Comparison of ENCODE assay signal across 24 cellular contexts in the genomic region with DNA sequence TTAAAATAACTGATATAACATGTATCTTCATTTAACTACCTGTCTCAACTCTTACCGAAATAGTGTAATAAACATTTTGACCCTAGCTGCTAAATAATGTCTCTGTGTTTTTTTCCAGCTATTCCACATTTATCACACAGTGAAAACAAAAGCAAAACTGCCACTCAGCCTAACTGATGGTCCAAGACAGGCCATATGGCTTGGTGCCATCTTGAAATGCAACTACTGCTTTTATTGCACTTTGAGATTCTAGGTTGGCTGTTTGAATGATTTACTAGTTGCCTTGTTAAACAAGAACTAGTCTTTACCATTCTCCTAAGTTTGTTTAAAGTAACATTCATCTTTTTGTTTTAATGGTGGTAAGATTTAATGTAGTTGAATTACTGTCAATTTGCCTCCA.
"Had no signal": no experiment of that assay in that cellular context is flagged by ENCODE, and none has a peak within 500 bp of the region (broad histone marks: within the 10 kb centered on the region; RNA-seq: fewer than 3 reads in every experiment).

No MANE protein-coding gene starts in this region.

- H3K27me3 ChIP-seq: right atrium auricular region, suprapubic skin, transverse colon, upper lobe of right lung, uterus had no signal

- DNase-seq: dorsolateral prefrontal cortex; effector CD4-positive, alpha-beta T cell; hypothalamus; immature natural killer cell; islet precursor cell; kidney glomerular epithelial cell; left colon; naive thymus-derived CD4-positive, alpha-beta T cell; nucleus accumbens; stimulated activated CD4-positive, alpha-beta T cell treated with anti-CD3 and anti-CD28 coated beads, Interleukin-12 subunit alpha, Interleukin-12 subunit beta, amount 100 ng/mL, for 4 hours; stimulated activated CD4-positive, alpha-beta T cell treated with anti-CD3 and anti-CD28 coated beads, Interleukin-1b, Interleukin-23, amount 100 ng/mL, for 48 hours; stimulated activated CD4-positive, alpha-beta T cell treated with anti-CD3 and anti-CD28 coated beads, Interleukin-4, amount 100 ng/mL, for 1 hour; stimulated activated CD8-positive, alpha-beta memory T cell treated with anti-CD3 and anti-CD28 coated beads, Interleukin-4, amount 100 ng/mL, for 48 hours; stimulated activated naive CD4-positive, alpha-beta T cell; stimulated activated naive CD8-positive, alpha-beta T cell treated with anti-CD3 and anti-CD28 coated beads, Interleukin-15, amount 100 ng/mL, for 72 hours; transverse colon; upper lobe of right lung; uterus had no signal

- ATAC-seq: left colon; naive thymus-derived CD4-positive, alpha-beta T cell; sciatic nerve; stimulated activated naive CD8-positive, alpha-beta T cell treated with anti-CD3 and anti-CD28 coated beads, Interleukin-15, amount 100 ng/mL, for 72 hours; upper lobe of right lung had no signal

- H3K4me3 ChIP-seq: dorsolateral prefrontal cortex, lung, prostate gland, right atrium auricular region, smooth muscle cell, suprapubic skin, transverse colon, upper lobe of right lung, uterus had no signal

- H3K27ac ChIP-seq: dorsolateral prefrontal cortex, prostate gland, right atrium auricular region, suprapubic skin, transverse colon, upper lobe of right lung, uterus had no signal

- H3K9me3 ChIP-seq: prostate gland, transverse colon, upper lobe of right lung, uterus had no signal

- H3K4me1 ChIP-seq: prostate gland, right atrium auricular region, suprapubic skin, transverse colon, upper lobe of right lung, uterus had no signal

- H3K36me3 ChIP-seq: prostate gland, right atrium auricular region, suprapubic skin, transverse colon, upper lobe of right lung, uterus had no signal
